ENCODE assay signal across 1 cellular context in the genomic region with DNA sequence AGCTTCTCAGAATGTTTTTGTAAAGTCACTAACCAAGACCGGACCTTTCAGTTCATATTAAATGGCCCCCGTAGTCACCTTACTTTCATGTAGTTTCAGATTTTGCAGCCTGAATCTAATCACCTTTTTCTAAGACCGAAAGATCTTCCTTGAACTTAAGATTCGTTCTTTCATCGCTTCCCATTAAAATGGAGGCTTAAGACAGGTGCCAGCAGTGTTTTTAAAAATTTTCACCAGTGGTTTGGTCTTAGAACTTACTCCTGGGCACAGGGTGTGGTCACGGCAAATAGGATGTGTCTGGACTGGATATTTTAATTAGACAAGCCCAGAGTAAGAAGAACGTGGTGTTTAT.
TF ChIP-seq lines count a peak whose summit lies in the region.

No MANE protein-coding gene starts in this region.

TF ChIP-seq in HepG2, 621 proteins besides CTCF, POLR2A, EP300 and RAD21:
- TF ChIP-seq SRY (CRISPR knock-in tag; IDR thresholded peaks at IDR 0.05) (no peak), ZSCAN25 (CRISPR knock-in tag; IDR thresholded peaks at IDR 0.05) (no peak), MLLT10 (CRISPR knock-in tag; IDR thresholded peaks at IDR 0.05) (0 out of 2 replicates have a peak, but pooled peaks have one; percentile 68), ZFP82 (CRISPR knock-in tag; IDR thresholded peaks at IDR 0.05; ENCODE audit: borderline replicate concordance) (peak; percentile 22; the same call in 1 of the 2 replicates), KDM5A (IDR thresholded peaks at IDR 0.05; ENCODE audit: borderline replicate concordance, low read length) (peak; percentile 3; the same call in 1 of the 2 replicates), REXO4 (CRISPR knock-in tag; IDR thresholded peaks at IDR 0.05; ENCODE audit: borderline replicate concordance) (no peak), ZC3H4 (CRISPR knock-in tag; IDR thresholded peaks at IDR 0.05; ENCODE audit: borderline replicate concordance) (0 out of 2 replicates have a peak, but pooled peaks have one; percentile 15), TCF12 (IDR thresholded peaks at IDR 0.05) (no peak), TCF12 (CRISPR knock-in tag; IDR thresholded peaks at IDR 0.05) (0 out of 2 replicates have a peak, but pooled peaks have one; percentile 13)
- TF ChIP-seq, protein P1, sequence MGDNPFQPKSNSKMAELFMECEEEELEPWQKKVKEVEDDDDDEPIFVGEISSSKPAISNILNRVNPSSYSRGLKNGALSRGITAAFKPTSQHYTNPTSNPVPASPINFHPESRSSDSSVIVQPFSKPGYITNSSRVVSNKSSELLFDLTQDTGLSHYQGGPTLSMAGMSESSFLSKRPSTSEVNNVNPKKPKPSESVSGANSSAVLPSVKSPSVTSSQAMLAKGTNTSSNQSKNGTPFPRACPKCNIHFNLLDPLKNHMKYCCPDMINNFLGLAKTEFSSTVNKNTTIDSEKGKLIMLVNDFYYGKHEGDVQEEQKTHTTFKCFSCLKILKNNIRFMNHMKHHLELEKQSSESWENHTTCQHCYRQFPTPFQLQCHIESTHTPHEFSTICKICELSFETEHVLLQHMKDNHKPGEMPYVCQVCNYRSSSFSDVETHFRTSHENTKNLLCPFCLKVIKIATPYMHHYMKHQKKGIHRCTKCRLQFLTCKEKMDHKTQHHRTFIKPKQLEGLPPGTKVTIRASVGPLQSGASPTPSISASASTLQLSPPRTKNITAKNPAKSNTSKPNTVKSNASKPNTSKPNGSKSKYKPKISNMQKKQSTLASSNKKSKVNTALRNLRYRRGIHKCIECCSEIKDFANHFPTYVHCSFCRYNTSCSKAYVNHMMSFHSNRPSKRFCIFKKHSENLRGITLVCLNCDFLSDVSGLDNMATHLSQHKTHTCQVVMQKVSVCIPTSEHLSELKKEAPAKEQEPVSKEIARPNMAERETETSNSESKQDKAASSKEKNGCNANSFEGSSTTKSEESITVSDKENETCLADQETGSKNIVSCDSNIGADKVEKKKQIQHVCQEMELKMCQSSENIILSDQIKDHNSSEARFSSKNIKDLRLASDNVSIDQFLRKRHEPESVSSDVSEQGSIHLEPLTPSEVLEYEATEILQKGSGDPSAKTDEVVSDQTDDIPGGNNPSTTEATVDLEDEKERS (CRISPR knock-in tag; IDR thresholded peaks at IDR 0.05) = 0 out of 2 replicates have a peak, but pooled peaks have one; percentile 9
TF ChIP-seq in HepG2: peak in this region for 6.
